Comparison of ENCODE assay signal across 36 cellular contexts in genomic region chr9:98576859-98577258, GRCh38.
"Had no signal": no experiment of that assay in that cellular context is flagged by ENCODE, and none has a peak within 500 bp of the region (broad histone marks: within the 10 kb centered on the region; RNA-seq: fewer than 3 reads in every experiment).

No MANE protein-coding gene starts in this region.

- H3K36me3 ChIP-seq: brain microvascular endothelial cell, cardiac muscle cell, Peyer's patch had no signal

- H3K9me3 Mint-ChIP-seq: activated B cell treated with CpG ODN at 0.5 μM for 24 hours; activated CD4-positive, alpha-beta memory T cell treated with anti-CD3 and anti-CD28 coated beads for 36 hours; activated naive CD4-positive, alpha-beta T cell treated with anti-CD3 and anti-CD28 coated beads for 36 hours; activated naive CD4-positive, alpha-beta T cell treated with anti-CD3 and anti-CD28 coated beads, Interleukin-2, amount 50 U/mL, for 72 hours; activated T-cell treated with anti-CD3 and anti-CD28 coated beads, Interleukin-2, amount 50 U/mL, for 4 hours; activated T-helper 1 cell treated with anti-CD3 and anti-CD28 coated beads, Interleukin-12 subunit alpha, Interleukin-12 subunit beta, Interleukin-2, Interleukin-4 antibody, amounts not matched to agents 30 ng/mL and 10 ng/mL and 1 ng/mL, durations not matched to agents 14 hours and 24 hours and 36 hours; central memory CD8-positive, alpha-beta T cell had no signal

- H3K4me1 ChIP-seq: Peyer's patch had no signal

- H3K27ac ChIP-seq: brain microvascular endothelial cell, cardiac muscle cell, Peyer's patch, VCaP had no signal

- H3K9me3 ChIP-seq: Peyer's patch had no signal

- H3K27me3 ChIP-seq: brain microvascular endothelial cell, cardiac muscle cell, Peyer's patch had no signal

- H3K27ac Mint-ChIP-seq: activated B cell treated with CpG ODN at 0.5 μM for 24 hours; activated CD4-positive, alpha-beta memory T cell treated with anti-CD3 and anti-CD28 coated beads for 36 hours; activated naive CD4-positive, alpha-beta T cell treated with anti-CD3 and anti-CD28 coated beads for 36 hours; activated T-helper 1 cell treated with anti-CD3 and anti-CD28 coated beads, Interleukin-12 subunit alpha, Interleukin-12 subunit beta, Interleukin-2, Interleukin-4 antibody, amounts not matched to agents 30 ng/mL and 10 ng/mL and 1 ng/mL, durations not matched to agents 14 hours and 24 hours and 36 hours had no signal

- H3K36me3 Mint-ChIP-seq: activated CD4-positive, alpha-beta memory T cell treated with anti-CD3 and anti-CD28 coated beads for 36 hours; activated naive CD4-positive, alpha-beta T cell treated with anti-CD3 and anti-CD28 coated beads, Interleukin-2, amount 50 U/mL, for 72 hours had no signal

- ATAC-seq: activated T-cell treated with anti-CD3 and anti-CD28 coated beads, Interleukin-2, amount 50 U/mL, for 4 hours; PC-3; Right ventricle myocardium inferior; SK-N-SH treated with all-trans-retinoic acid at 6 μM for 48 hours had no signal

- DNase-seq: activated B cell treated with CpG ODN at 0.5 μM for 24 hours; activated CD4-positive, alpha-beta memory T cell treated with anti-CD3 and anti-CD28 coated beads for 36 hours; activated CD4-positive, alpha-beta T cell treated with anti-CD3 and anti-CD28 coated beads for 4 hours; activated CD4-positive, alpha-beta T cell treated with anti-CD3 and anti-CD28 coated beads, Interleukin-2, amount 50 U/mL, for 1 hour; activated CD4-positive, CD25-positive, alpha-beta regulatory T cell treated with anti-CD3 and anti-CD28 coated beads, Interleukin-2, amount 50 U/mL, for 72 hours; activated CD8-positive, alpha-beta memory T cell treated with anti-CD3 and anti-CD28 coated beads, Interleukin-2, amount 50 U/mL, for 4 hours; activated gamma-delta T cell treated with Interleukin-2 at 50 U/mL for 16 hours; activated naive CD4-positive, alpha-beta T cell treated with anti-CD3 and anti-CD28 coated beads for 36 hours; activated T-cell treated with anti-CD3 and anti-CD28 coated beads for 4 hours; activated T-cell treated with anti-CD3 and anti-CD28 coated beads, Interleukin-2, amount 50 U/mL, for 4 hours; amniotic stem cell; aorta; brain microvascular endothelial cell; Karpas-422; NCI-H1048; NCI-H1105 treated with DMSO at 0.1 percent for 48 hours; NCI-H1436; NCI-H1694; NCI-H1930; NCI-H345; NCI-H524 treated with DMSO at 0.1 percent for 48 hours; NK-92 treated with Interleukin-12 subunit alpha and Interleukin-12 subunit beta, amount 100 ng/mL, for 24 hours; PC-3; Peyer's patch; RPMI8226; SIG-M5; T-helper 1 cell; T-helper 2 cell; T-helper 9 cell had no signal

- H3K4me3 ChIP-seq: cardiac muscle cell, Peyer's patch had no signal

- H3K4me3 Mint-ChIP-seq: activated B cell treated with CpG ODN at 0.5 μM for 24 hours; activated CD4-positive, alpha-beta memory T cell treated with anti-CD3 and anti-CD28 coated beads for 36 hours; activated naive CD4-positive, alpha-beta T cell treated with anti-CD3 and anti-CD28 coated beads for 36 hours; activated T-cell treated with anti-CD3 and anti-CD28 coated beads, Interleukin-2, amount 50 U/mL, for 4 hours had no signal
